In genomic region chr19:14363203-14364097, GRCh38 we compare ENCODE assay signal across 8 cellular contexts. TPM values are rescaled to one million over a fixed set of nuclear protein-coding genes. Genes with fewer than 3 reads are reported as not detected.
DNase-seq lines count a peak whose midpoint lies in the region; ATAC-seq and TF ChIP-seq lines count a peak whose summit lies in the region.

No MANE protein-coding gene starts in this region.

- no peaks in the 10 kb centered on the region for H3K27me3 Mint-ChIP-seq in endodermal cell (ENCODE audit: insufficient read depth)

- no peaks in the 10 kb centered on the region for H3K9me3 Mint-ChIP-seq in endodermal cell

- H3K36me3 ChIP-seq in HUES48 (ENCODE audit: control insufficient read depth, insufficient read depth, low read length): no peaks in the 10 kb centered on the region
- no peaks in the 10 kb centered on the region for H3K36me3 ChIP-seq in endodermal cell (ENCODE audit: control insufficient read depth, insufficient read depth, low read length)
- H3K36me3 ChIP-seq in suprapubic skin: no peaks in the 10 kb centered on the region

- peak overlapping the region; percentile 63 for H3K4me3 ChIP-seq in HUES48 (ENCODE audit: low read depth, low read length)
- H3K4me3 ChIP-seq in endodermal cell (ENCODE audit: low read length): peak overlapping the region; percentile 58
- H3K4me3 ChIP-seq in mononuclear cell (ENCODE audit: low read length): peak overlapping the region; percentile 43
- H3K4me3 ChIP-seq in suprapubic skin: peak overlapping the region; percentile 39

- H3K27ac ChIP-seq in HUES48 (ENCODE audit: low read depth, low read length) (peak overlapping the region; percentile 96), endodermal cell (ENCODE audit: low read depth, low read length) (peak overlapping the region; percentile 87), suprapubic skin (peak overlapping the region; percentile 62)

- peaks cover 2% of the 10 kb centered on the region for H3K36me3 Mint-ChIP-seq in endodermal cell (ENCODE audit: low read depth)

- H3K9me3 ChIP-seq in HUES48 (ENCODE audit: control insufficient read depth, insufficient read depth, low read length): no peaks in the 10 kb centered on the region
- no peaks in the 10 kb centered on the region for H3K9me3 ChIP-seq in endodermal cell (ENCODE audit: control insufficient read depth, low read length)
- no peaks in the 10 kb centered on the region for H3K9me3 ChIP-seq in mononuclear cell (ENCODE audit: low read depth, low read length)
- no peaks in the 10 kb centered on the region for H3K9me3 ChIP-seq in suprapubic skin

- TF ChIP-seq POLR2A in suprapubic skin (IDR thresholded peaks at IDR 0.05): no peak

- ATAC-seq in HG02678 (IDR thresholded peaks at IDR 0.05; ENCODE audit: unreplicated experiment) (no peak), HG02973 (IDR thresholded peaks at IDR 0.05; ENCODE audit: unreplicated experiment) (no peak)

- H3K9ac ChIP-seq in HUES48 (ENCODE audit: low read depth, low read length): peak overlapping the region; percentile 78
- H3K9ac ChIP-seq in endodermal cell (ENCODE audit: extremely low read depth, low read length, poor library complexity, severe bottlenecking): peak overlapping the region; percentile 34

- TF ChIP-seq CTCF in endodermal cell (conservative IDR thresholded peaks at IDR 0.05): no peak
- no peak for TF ChIP-seq CTCF in suprapubic skin (IDR thresholded peaks at IDR 0.05)

- no peak for TF ChIP-seq EP300 in suprapubic skin (IDR thresholded peaks at IDR 0.05)

- 16 to 19% methylated on average over 10 to 34 of the region's 34 CpGs for whole genome bisulfite sequencing in endodermal cell (ENCODE audit: insufficient coverage in 1 of 2, insufficient read length in 1 of 2), 2 experiments
- 12% methylated on average over 20 of the region's 34 CpGs for WGBS in suprapubic skin

- peak overlapping the region; percentile 94 for H3K27ac Mint-ChIP-seq in endodermal cell

- H3K4me1 Mint-ChIP-seq in endodermal cell: peaks cover 10% of the 10 kb centered on the region

- H3K4me1 ChIP-seq in HUES48 (ENCODE audit: control insufficient read depth, insufficient read depth, low read length) (peaks cover 5% of the 10 kb centered on the region; the same call in 1 of the 2 replicates), endodermal cell (ENCODE audit: control insufficient read depth, insufficient read depth, low read length) (no peaks in the 10 kb centered on the region), mononuclear cell (ENCODE audit: insufficient read depth, low read length) (peaks cover 60% of the 10 kb centered on the region), suprapubic skin (peaks cover 24% of the 10 kb centered on the region)

- H3K4me3 Mint-ChIP-seq in endodermal cell: peak overlapping the region; percentile 70

- no peaks in the 10 kb centered on the region for H3K27me3 ChIP-seq in HUES48 (ENCODE audit: control insufficient read depth, insufficient read depth, low read length)
- H3K27me3 ChIP-seq in endodermal cell (ENCODE audit: control insufficient read depth, insufficient read depth, low read length, poor library complexity, severe bottlenecking): no peaks in the 10 kb centered on the region
- no peaks in the 10 kb centered on the region for H3K27me3 ChIP-seq in mononuclear cell (ENCODE audit: insufficient read depth, low read length)
- no peaks in the 10 kb centered on the region for H3K27me3 ChIP-seq in suprapubic skin

- DNase-seq in COLO668 (lab: John Stamatoyannopoulos, UW; ENCODE audit: unreplicated experiment) (peak; percentile 2), endodermal cell (peak; percentile 93), suprapubic skin (ENCODE audit: low spot score in 2 of 2) (peak in 1 of 2 donors; percentile 72)
- peak in 3 of 4 experiments; percentile 19 to 32 (median 27) for DNase-seq in activated CD4-positive, CD25-positive, alpha-beta regulatory T cell (lab: John Stamatoyannopoulos, UW)

RNA-seq across cellular contexts. Expression of gene ADGRE5, which starts 17.8 kb away (rescaled TPM):
- total RNA-seq in endodermal cell: 1 to 10 TPM in 1 of 2 donors, under 1 TPM in 1; 0.60 to 1.2 TPM
- polyA plus RNA-seq in endodermal cell (2013, experiment 1 of 2): 2.8 TPM
- polyA plus RNA-seq in endodermal cell (2013, experiment 2 of 2): 2.3 TPM
- total RNA-seq in mononuclear cell: 155 TPM
- 10 to 100 TPM in 3 of 4 donors, 1 to 10 TPM in 1; 5.1 to 24.2 (median 11.5) TPM for total RNA-seq in suprapubic skin

RNA-seq across cellular contexts. Expression of gene DDX39A, which starts 55.7 kb away (rescaled TPM):
- total RNA-seq in endodermal cell: 10 to 100 TPM; 82.5 to 86.1 TPM
- polyA plus RNA-seq in endodermal cell (2013, experiment 1 of 2): 96.1 TPM
- polyA plus RNA-seq in endodermal cell (2013, experiment 2 of 2): 90.8 TPM
- total RNA-seq in mononuclear cell: 123 TPM
- 100 to 1,000 TPM in 3 of 4 donors, 10 to 100 TPM in 1; 80.9 to 149 (median 111) TPM for total RNA-seq in suprapubic skin
